15 cellular contexts compared by ENCODE assay signal in genomic region chr22:30506507-30506968, GRCh38. TPM values are rescaled to one million over a fixed set of nuclear protein-coding genes. Genes with fewer than 3 reads are reported as not detected.
DNase-seq lines count a peak whose midpoint lies in the region; FAIRE-seq and TF ChIP-seq lines count a peak whose summit lies in the region.
"Had no signal": no experiment of that assay in that cellular context is flagged by ENCODE, and none has a peak within 500 bp of the region (broad histone marks: within the 10 kb centered on the region; RNA-seq: fewer than 3 reads in every experiment).

No MANE protein-coding gene starts in this region.

- H3K79me2 ChIP-seq in parathyroid adenoma = no peaks in the 10 kb centered on the region

- H3K36me3 ChIP-seq in BE2C (no peaks in the 10 kb centered on the region), parathyroid adenoma (ENCODE audit: control insufficient read depth, insufficient read depth, low read length) (no peaks in the 10 kb centered on the region)

- H2AFZ ChIP-seq in parathyroid adenoma = peak overlapping the region; percentile 58

- no peak for FAIRE-seq in GM19239 (lab: Jason Lieb, UNC)
- FAIRE-seq: H54 had no signal

- no peak for TF ChIP-seq CTCF in BE2C (IDR thresholded peaks at IDR 0.05; ENCODE audit: low read depth, low read length)
- TF ChIP-seq CTCF in parathyroid adenoma (IDR thresholded peaks at IDR 0.05) = no peak

- H3K4me1 ChIP-seq in BE2C = no peaks in the 10 kb centered on the region
- H3K4me1 ChIP-seq in parathyroid adenoma = no peaks in the 10 kb centered on the region

- H3K4me3 ChIP-seq in BE2C (ENCODE audit: low read depth, low read length) (no peak overlapping the region), parathyroid adenoma (ENCODE audit: low read depth, low read length) (no peak overlapping the region)

- H3K9ac ChIP-seq in parathyroid adenoma = no peak overlapping the region

- peak overlapping the region; percentile 21 for H3K4me2 ChIP-seq in parathyroid adenoma (ENCODE audit: low read length)

- DNase-seq in BE2C (peak; percentile 19), OCI-M1 (lab: John Stamatoyannopoulos, UW) (peak; percentile 43), iPS-NIHi11 (ENCODE audit: low spot score) (peak; percentile 43), NCI-H1417 treated with DMSO at 0.1 percent for 48 hours (lab: John Stamatoyannopoulos, UW) (no peak), GM19239 (ENCODE audit: insufficient read length, low spot score) (no peak), EL (no peak)
- DNase-seq: Kasumi-1, MM.1S, NCI-H1105 treated with DMSO at 0.1 percent for 48 hours, NCI-H187 treated with DMSO at 0.1 percent for 48 hours, NCI-H510A treated with DMSO at 0.1 percent for 48 hours, SHP77 had no signal

- H3K27ac ChIP-seq in parathyroid adenoma = peak overlapping the region; percentile 36
- H3K27ac ChIP-seq: C4-2B had no signal

- no peaks in the 10 kb centered on the region for H3K9me3 ChIP-seq in BE2C
- no peaks in the 10 kb centered on the region for H3K9me3 ChIP-seq in parathyroid adenoma (ENCODE audit: control insufficient read depth, low read length)

- H3K27me3 ChIP-seq in BE2C = no peaks in the 10 kb centered on the region
- no peaks in the 10 kb centered on the region for H3K27me3 ChIP-seq in parathyroid adenoma (ENCODE audit: control insufficient read depth, insufficient read depth, low read length)

RNA-seq across cellular contexts. Expression of gene SEC14L4, which starts 1.0 kb away (rescaled TPM):
- polyA plus RNA-seq in BE2C (2012; ENCODE audit: insufficient read depth, insufficient read length, low read depth) = not detected

RNA-seq across cellular contexts. Expression of gene SEC14L3, which starts 34.7 kb away (rescaled TPM):
- polyA plus RNA-seq in BE2C (2012; ENCODE audit: insufficient read depth, insufficient read length, low read depth) = not detected

RNA-seq across cellular contexts. Expression of gene SEC14L6, which starts 40.0 kb away (rescaled TPM):
- polyA plus RNA-seq in BE2C (2012; ENCODE audit: insufficient read depth, insufficient read length, low read depth) = not detected

Comparison
In these comparisons a context has a peak if more than half of its experiments do, and no peak if none do; other contexts are left out.
1. DNase-seq: peak in BE2C (single experiment), OCI-M1 (single experiment) and iPS-NIHi11 (single experiment); none in NCI-H1417 treated with DMSO at 0.1 percent for 48 hours (single experiment), GM19239 (single experiment) and EL (single experiment).